In the genomic region with DNA sequence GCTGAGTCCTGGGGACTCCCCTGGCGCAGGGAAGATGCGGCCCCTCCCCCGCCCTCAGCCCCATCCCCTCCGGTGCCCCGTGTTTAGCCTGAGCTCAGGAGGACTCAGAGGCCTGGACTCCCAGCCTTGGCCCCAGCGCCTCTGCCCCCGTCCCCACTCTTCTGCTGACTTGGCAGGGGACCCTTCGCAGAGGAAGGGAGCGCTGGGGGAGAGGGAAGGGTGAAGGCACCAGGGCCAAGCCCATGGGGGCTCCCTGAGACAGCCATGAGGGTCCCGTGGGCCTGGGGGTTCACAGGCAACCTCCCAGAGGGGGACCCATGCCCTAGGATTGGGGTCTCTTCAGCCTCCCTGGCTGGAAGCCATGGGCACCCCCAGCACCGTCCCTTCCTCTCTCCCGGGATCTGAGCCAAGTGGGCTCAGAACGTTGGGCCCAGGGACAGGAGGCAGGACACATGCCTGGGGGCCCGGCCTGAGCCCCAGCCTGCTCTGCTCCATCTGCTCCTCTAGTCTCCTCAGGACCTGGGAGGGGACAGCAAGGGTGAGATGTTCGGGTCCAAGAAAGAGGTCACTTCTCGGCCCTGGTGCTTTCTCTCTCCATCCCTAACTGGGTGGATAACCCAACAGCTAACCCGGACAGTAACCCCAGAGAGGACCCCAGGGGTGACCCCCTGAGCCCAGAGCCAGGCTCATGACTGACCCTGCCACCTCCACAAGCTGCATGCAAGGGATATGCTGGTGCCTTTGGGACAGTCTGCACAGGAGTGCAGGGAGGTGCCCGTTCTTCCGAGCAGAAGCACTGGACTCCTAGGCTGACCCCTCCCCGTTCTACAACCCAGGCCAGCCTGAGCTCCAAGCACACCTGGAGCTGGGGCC, we compare ENCODE assay signal across 13 cellular contexts. TPM values are rescaled to one million over a fixed set of nuclear protein-coding genes. Genes with fewer than 3 reads are reported as not detected.
DNase-seq lines count a peak whose midpoint lies in the region; ATAC-seq and TF ChIP-seq lines count a peak whose summit lies in the region.
"Had no signal": no experiment of that assay in that cellular context is flagged by ENCODE, and none has a peak within 500 bp of the region (broad histone marks: within the 10 kb centered on the region; RNA-seq: fewer than 3 reads in every experiment).

No MANE protein-coding gene starts in this region.

- no peak overlapping the region for H3K14ac ChIP-seq in mesenchymal stem cell (ENCODE audit: low read length in 2 of 2)

- intact Hi-C loops in CD8-positive, alpha-beta T cell (cut with DNase I, micrococcal nuclease), result no loop called here
- intact Hi-C loops in natural killer cell (cut with micrococcal nuclease), result no loop called here

- H2BK5ac ChIP-seq in mesenchymal stem cell (ENCODE audit: low read depth, low read length, poor library complexity, severe bottlenecking), result no peak overlapping the region

- no peak for ATAC-seq in CD8-positive, alpha-beta T cell
- no peak for ATAC-seq in natural killer cell
- no peak for ATAC-seq in GM21526 (IDR thresholded peaks at IDR 0.05; ENCODE audit: low FRiP score, unreplicated experiment)

- H3K4me1 Mint-ChIP-seq in CD8-positive, alpha-beta T cell (ENCODE audit: low read depth), result peaks cover 5% of the 10 kb centered on the region
- H3K4me1 Mint-ChIP-seq in chondrocyte (ENCODE audit: low read depth) (no peaks in the 10 kb centered on the region), natural killer cell (peaks cover 0 to 5% of the 10 kb centered on the region in 2 donors)

- H4K91ac ChIP-seq in mesenchymal stem cell (ENCODE audit: low read length), result no peak overlapping the region

- H2BK12ac ChIP-seq in mesenchymal stem cell (ENCODE audit: low read length in 2 of 2), result no peak overlapping the region

- no peak overlapping the region for H3K4me3 ChIP-seq in BLaER1
- H3K4me3 ChIP-seq in CD8-positive, alpha-beta T cell (ENCODE audit: low read depth, low read length), result no peak overlapping the region
- no peak overlapping the region for H3K4me3 ChIP-seq in mesenchymal stem cell (ENCODE audit: insufficient read depth in 1 of 2, low read depth in 1 of 2, low read length in 2 of 2)
- H3K4me3 ChIP-seq: MG63 had no signal

- H3K4me1 ChIP-seq in BLaER1 (peaks cover 66% of the 10 kb centered on the region), mesenchymal stem cell (ENCODE audit: control insufficient read depth, insufficient read depth, low read depth, low read length) (peaks cover 27% of the 10 kb centered on the region)
- H3K4me1 ChIP-seq in CD8-positive, alpha-beta T cell (ENCODE audit: insufficient read depth, low read length), result peaks cover 4% of the 10 kb centered on the region

- H3K4me2 ChIP-seq in BLaER1 (peak overlapping the region; percentile 19; the same call in 1 of the 2 replicates), mesenchymal stem cell (ENCODE audit: low read length, poor library complexity, severe bottlenecking) (no peak overlapping the region)

- no peak overlapping the region for H3K4ac ChIP-seq in mesenchymal stem cell (ENCODE audit: low read depth in 1 of 2, low read length in 2 of 2)

- H3K27ac ChIP-seq in BLaER1 (no peak overlapping the region), mesenchymal stem cell (ENCODE audit: low read length, poor library complexity, severe bottlenecking) (no peak overlapping the region)
- no peak overlapping the region for H3K27ac ChIP-seq in CD8-positive, alpha-beta T cell (ENCODE audit: low read depth, low read length)

- no peak overlapping the region for H3K27ac Mint-ChIP-seq in CD8-positive, alpha-beta T cell
- H3K27ac Mint-ChIP-seq in chondrocyte (ENCODE audit: unreplicated experiment) (no peak overlapping the region), natural killer cell (no peak overlapping the region)
- H3K27ac Mint-ChIP-seq: activated naive CD8-positive, alpha-beta T cell had no signal

- TF ChIP-seq CTCF in CD8-positive, alpha-beta T cell (IDR thresholded peaks at IDR 0.05), result no peak
- TF ChIP-seq CTCF in chondrocyte (IDR thresholded peaks at IDR 0.05) (no peak), natural killer cell (IDR thresholded peaks at IDR 0.05) (no peak)

- H3K18ac ChIP-seq in mesenchymal stem cell (ENCODE audit: low read depth in 1 of 2, low read length in 2 of 2), result no peak overlapping the region

- H2AK5ac ChIP-seq in mesenchymal stem cell (ENCODE audit: low read length, severe bottlenecking), result no peak overlapping the region

- H3K4me3 Mint-ChIP-seq in CD8-positive, alpha-beta T cell, result peak overlapping the region; percentile 24
- peak overlapping the region; percentile 22 for H3K4me3 Mint-ChIP-seq in chondrocyte (ENCODE audit: unreplicated experiment)
- peak overlapping the region; percentile 39 for H3K4me3 Mint-ChIP-seq in natural killer cell

- H2BK120ac ChIP-seq in mesenchymal stem cell (ENCODE audit: low read depth, low read length), result no peak overlapping the region

- H3K36me3 ChIP-seq in BLaER1, result no peaks in the 10 kb centered on the region
- H3K36me3 ChIP-seq in CD8-positive, alpha-beta T cell (ENCODE audit: insufficient read depth, low read length), result no peaks in the 10 kb centered on the region
- H3K36me3 ChIP-seq in mesenchymal stem cell (ENCODE audit: control insufficient read depth in 1 of 2, insufficient read depth in 2 of 2, low read depth in 1 of 2, low read length in 2 of 2), result peaks cover 0 to 3% of the 10 kb centered on the region in 2 experiments
- H3K36me3 ChIP-seq: MG63 had no signal

- POLR2A ChIA-PET in CD8-positive, alpha-beta T cell (lab: Charles Lee), result no interaction called here

- H3K9me3 Mint-ChIP-seq in CD8-positive, alpha-beta T cell, result no peaks in the 10 kb centered on the region
- H3K9me3 Mint-ChIP-seq in chondrocyte (ENCODE audit: low read depth) (peaks cover 2% of the 10 kb centered on the region), natural killer cell (peaks cover 0 to 2% of the 10 kb centered on the region in 2 donors)

- H3K79me1 ChIP-seq in mesenchymal stem cell (replicated peaks; ENCODE audit: low read length, poor library complexity, severe bottlenecking), result no peaks in the 10 kb centered on the region

- no peak overlapping the region for H2AFZ ChIP-seq in mesenchymal stem cell (ENCODE audit: low read depth, low read length)

- H3K36me3 Mint-ChIP-seq in CD8-positive, alpha-beta T cell, result no peaks in the 10 kb centered on the region
- H3K36me3 Mint-ChIP-seq in chondrocyte (ENCODE audit: low read depth), result no peaks in the 10 kb centered on the region
- no peaks in the 10 kb centered on the region for H3K36me3 Mint-ChIP-seq in natural killer cell
- H3K36me3 Mint-ChIP-seq: activated naive CD8-positive, alpha-beta T cell had no signal

- no peak overlapping the region for H3K23ac ChIP-seq in mesenchymal stem cell (ENCODE audit: low read length in 2 of 2)

- no peak overlapping the region for H4K8ac ChIP-seq in mesenchymal stem cell (ENCODE audit: low read length)

- peaks cover 9% of the 10 kb centered on the region; the same call in 1 of the 2 replicates for H3K9me3 ChIP-seq in BLaER1
- H3K9me3 ChIP-seq in CD8-positive, alpha-beta T cell (ENCODE audit: low read length), result no peaks in the 10 kb centered on the region
- no peaks in the 10 kb centered on the region for H3K9me3 ChIP-seq in mesenchymal stem cell (ENCODE audit: control insufficient read depth, low read length)
- H3K9me3 ChIP-seq: MG63 had no signal

- 57% methylated on average over 16 of the region's 20 CpGs for WGBS in mesenchymal stem cell

- H3K27me3 ChIP-seq in BLaER1 (peaks cover 75% of the 10 kb centered on the region), mesenchymal stem cell (ENCODE audit: control insufficient read depth in 1 of 2, insufficient read depth in 1 of 2, low read length in 2 of 2) (peaks cover 75 to 79% of the 10 kb centered on the region in 2 experiments)
- H3K27me3 ChIP-seq in CD8-positive, alpha-beta T cell (ENCODE audit: insufficient read depth, low read length), result peaks cover 24% of the 10 kb centered on the region

- CTCF ChIA-PET in CD8-positive, alpha-beta T cell (lab: Charles Lee), result no interaction called here

- H3K9ac ChIP-seq in BLaER1 (no peak overlapping the region), mesenchymal stem cell (ENCODE audit: low read length) (no peak overlapping the region)

- no peak overlapping the region for H2BK15ac ChIP-seq in mesenchymal stem cell (ENCODE audit: low read depth, poor library complexity, severe bottlenecking)

- no peak for DNase-seq in CD8-positive, alpha-beta T cell
- no peak for DNase-seq in chondrocyte (ENCODE audit: low spot score)
- no peak for DNase-seq in natural killer cell
- no peak for DNase-seq in SW 1271 (lab: John Stamatoyannopoulos, UW)
- no peak for DNase-seq in mesenchymal stem cell
- DNase-seq: activated CD4-positive, alpha-beta T cell treated with anti-CD3 and anti-CD28 coated beads for 48 hours; effector CD4-positive, alpha-beta T cell; MG63; SHP77 treated with DMSO at 0.1 percent for 48 hours had no signal

- H4K20me1 ChIP-seq in BLaER1, result peaks cover 42% of the 10 kb centered on the region

- peaks cover 31% of the 10 kb centered on the region for H3K27me3 Mint-ChIP-seq in CD8-positive, alpha-beta T cell (ENCODE audit: low read depth)
- H3K27me3 Mint-ChIP-seq in chondrocyte (ENCODE audit: low read depth), result peaks cover 36% of the 10 kb centered on the region
- H3K27me3 Mint-ChIP-seq in natural killer cell (ENCODE audit: low read depth in 2 of 2), result peaks cover 20 to 27% of the 10 kb centered on the region in 2 donors

RNA-seq across cellular contexts. Expression of a gene that starts 1.5 kb away (rescaled TPM):
- 1 to 10 TPM; 1.1 to 1.2 TPM for total RNA-seq in CD8-positive, alpha-beta T cell
- total RNA-seq in chondrocyte (not detected in 3 replicates), natural killer cell (not detected)
- polyA plus RNA-seq in mesenchymal stem cell (2013, experiment 1 of 2), result 0.14 TPM
- 0.10 TPM for polyA plus RNA-seq in mesenchymal stem cell (2013, experiment 2 of 2)
- total RNA-seq: glomerular endothelial cell had no signal
